Comparison of ENCODE assay signal across 20 cellular contexts in the genomic region with DNA sequence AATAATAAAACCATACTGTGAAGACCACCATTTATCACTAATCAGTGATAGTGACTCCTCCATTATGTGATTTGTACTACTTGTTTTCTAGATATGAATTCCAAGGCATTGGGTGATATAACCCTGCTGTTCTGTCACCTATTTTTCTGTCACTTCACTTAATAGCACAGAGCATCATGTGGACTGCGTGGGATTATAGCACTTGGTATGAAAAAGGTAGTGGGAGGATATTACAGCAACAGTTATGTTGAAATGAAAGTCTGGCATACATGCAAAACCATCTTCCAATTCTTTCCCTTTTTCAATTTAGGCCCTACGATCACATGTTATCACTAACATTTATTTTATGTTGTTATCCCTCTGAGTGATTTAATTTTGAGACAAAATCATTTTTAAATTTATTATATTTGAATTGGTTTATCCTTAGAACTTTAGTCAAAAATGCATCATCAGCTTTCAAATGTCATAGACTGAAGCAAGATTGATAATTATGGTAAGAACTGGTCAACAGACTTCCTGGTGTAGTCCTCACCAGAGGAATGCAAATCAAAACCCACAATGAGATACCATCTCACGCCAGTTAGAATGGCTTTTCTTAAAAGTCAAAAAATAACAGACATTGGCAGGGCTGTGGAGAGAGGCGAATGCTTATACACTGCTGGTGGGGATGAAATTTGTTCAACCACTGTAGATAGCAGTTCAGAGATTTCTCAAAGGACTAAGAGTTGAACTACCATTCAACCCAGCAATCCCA.
DNase-seq lines count a peak whose midpoint lies in the region; ATAC-seq and TF ChIP-seq lines count a peak whose summit lies in the region.
"Had no signal": no experiment of that assay in that cellular context is flagged by ENCODE, and none has a peak within 500 bp of the region (broad histone marks: within the 10 kb centered on the region; RNA-seq: fewer than 3 reads in every experiment).

No MANE protein-coding gene starts in this region.

- H3K36me3 Mint-ChIP-seq in Caco-2 (ENCODE audit: insufficient read depth, unreplicated experiment): no peaks in the 10 kb centered on the region
- H3K36me3 Mint-ChIP-seq in activated CD4-positive, alpha-beta T cell treated with anti-CD3 and anti-CD28 coated beads, Interleukin-2, amount 10 ng/mL, durations not matched to agents 24 days and 14 days (ENCODE audit: low read depth): no peaks in the 10 kb centered on the region
- H3K36me3 Mint-ChIP-seq: T-cell had no signal

- no peak overlapping the region for H3K4me3 Mint-ChIP-seq in Caco-2 (ENCODE audit: unreplicated experiment)
- H3K4me3 Mint-ChIP-seq in activated CD4-positive, alpha-beta T cell treated with anti-CD3 and anti-CD28 coated beads, Interleukin-2, amount 10 ng/mL, durations not matched to agents 24 days and 14 days: no peak overlapping the region
- H3K4me3 Mint-ChIP-seq: T-cell had no signal

- POLR2A ChIA-PET in A673 (lab: Charles Lee; ENCODE audit: low non-redundant PET): interaction anchor here (0.6 kb wide), 1 partner anchor 242 kb away, joined by 3 read pairs; no protein-coding TSS in a partner anchor
- POLR2A ChIA-PET in Caco-2 (lab: Charles Lee): no interaction called here
- POLR2A ChIA-PET in PC-9 (lab: Charles Lee; ENCODE audit: unreplicated experiment): no interaction called here

- TF ChIP-seq POLR2A in breast epithelium (IDR thresholded peaks at IDR 0.05): no peak

- peaks cover 81% of the 10 kb centered on the region for H3K4me1 ChIP-seq in A673 (ENCODE audit: insufficient read depth, low read length, poor library complexity, severe bottlenecking)
- H3K4me1 ChIP-seq in Caco-2: peaks cover 31% of the 10 kb centered on the region
- H3K4me1 ChIP-seq in PC-9 (replicated peaks; ENCODE audit: insufficient read depth): peaks cover 89% of the 10 kb centered on the region
- peaks cover 0 to 13% of the 10 kb centered on the region in 2 donors for H3K4me1 ChIP-seq in breast epithelium
- H3K4me1 ChIP-seq: SJCRH30 had no signal

- H3K9me3 Mint-ChIP-seq in Caco-2 (ENCODE audit: unreplicated experiment): peaks cover 6% of the 10 kb centered on the region
- no peaks in the 10 kb centered on the region for H3K9me3 Mint-ChIP-seq in activated CD4-positive, alpha-beta T cell treated with anti-CD3 and anti-CD28 coated beads, Interleukin-2, amount 10 ng/mL, durations not matched to agents 24 days and 14 days
- H3K9me3 Mint-ChIP-seq: T-cell had no signal

- no peak for ATAC-seq in GM18520 (IDR thresholded peaks at IDR 0.05; ENCODE audit: unreplicated experiment)
- ATAC-seq: A549, HCT116, PC-3, T-cell had no signal

- no peak overlapping the region for H3K4me2 ChIP-seq in PC-9
- H3K4me2 ChIP-seq: A549 had no signal

- no peak for TF ChIP-seq CTCF in A673 (conservative IDR thresholded peaks at IDR 0.05; ENCODE audit: low read depth, low read length)
- no peak for TF ChIP-seq CTCF in Caco-2 (IDR thresholded peaks at IDR 0.05; ENCODE audit: insufficient read depth in 1 of 2, low read depth in 1 of 2, low read length in 1 of 2, severe bottlenecking in 1 of 2, unreplicated experiment in 1 of 2)
- TF ChIP-seq CTCF in PC-9 (conservative IDR thresholded peaks at IDR 0.05): no peak
- TF ChIP-seq CTCF in breast epithelium (IDR thresholded peaks at IDR 0.05): no peak

- H3K4me3 ChIP-seq in A673 (ENCODE audit: low read depth, low read length, poor library complexity, severe bottlenecking) (no peak overlapping the region), Caco-2 (ENCODE audit: low read depth, low read length) (no peak overlapping the region), PC-9 (0 out of 2 replicates have a peak overlapping the region, but pooled peaks have one; percentile 11), breast epithelium (no peak overlapping the region)
- H3K4me3 ChIP-seq: A549, SJCRH30 had no signal

- TSS peak; percentile 93 for BruUV-seq in A673 (replicated peaks; lab: Mats Ljungman, UMichigan)
- no TSS peak for BruUV-seq in Caco-2 (replicated peaks; lab: Mats Ljungman, UMichigan)
- BruUV-seq in PC-9 (replicated peaks; lab: Mats Ljungman, UMichigan): no TSS peak

- H3K36me3 ChIP-seq in A673 (ENCODE audit: insufficient read depth, low read length, poor library complexity, severe bottlenecking) (no peaks in the 10 kb centered on the region), Caco-2 (ENCODE audit: control insufficient read depth, insufficient read depth, low read length) (no peaks in the 10 kb centered on the region), PC-9 (ENCODE audit: low read depth) (peaks cover 7% of the 10 kb centered on the region; the same call in 1 of the 2 replicates), breast epithelium (no peaks in the 10 kb centered on the region)
- H3K36me3 ChIP-seq: SJCRH30 had no signal

- H3K27ac ChIP-seq in A673 (ENCODE audit: low read depth, low read length, poor library complexity, severe bottlenecking): peak overlapping the region; percentile 92
- H3K27ac ChIP-seq in PC-9: no peak overlapping the region
- H3K27ac ChIP-seq in breast epithelium: peak overlapping the region; percentile 29 to 33
- H3K27ac ChIP-seq: A549, SJCRH30 had no signal

- H3F3A ChIP-seq in PC-9 (ENCODE audit: insufficient read depth, low read depth): peaks cover 61% of the 10 kb centered on the region

- H3K9me3 ChIP-seq in A673 (ENCODE audit: low read depth, low read length, poor library complexity, severe bottlenecking) (no peaks in the 10 kb centered on the region), Caco-2 (no peaks in the 10 kb centered on the region), PC-9 (ENCODE audit: insufficient read depth, low read depth) (peaks cover 7% of the 10 kb centered on the region; the same call in 1 of the 2 replicates), breast epithelium (no peaks in the 10 kb centered on the region)
- H3K9me3 ChIP-seq: A549, SJCRH30 had no signal

- no peaks in the 10 kb centered on the region for H4K20me1 ChIP-seq in PC-9 (ENCODE audit: insufficient read depth)

- peak overlapping the region; percentile 29 for H3K27ac Mint-ChIP-seq in Caco-2 (ENCODE audit: unreplicated experiment)
- no peak overlapping the region for H3K27ac Mint-ChIP-seq in activated CD4-positive, alpha-beta T cell treated with anti-CD3 and anti-CD28 coated beads, Interleukin-2, amount 10 ng/mL, durations not matched to agents 24 days and 14 days
- H3K27ac Mint-ChIP-seq: T-cell had no signal

- H3K79me2 ChIP-seq in PC-9 (ENCODE audit: low read depth): no peaks in the 10 kb centered on the region

- H3K27me3 Mint-ChIP-seq in Caco-2 (ENCODE audit: insufficient read depth, unreplicated experiment): no peaks in the 10 kb centered on the region
- no peaks in the 10 kb centered on the region for H3K27me3 Mint-ChIP-seq in activated CD4-positive, alpha-beta T cell treated with anti-CD3 and anti-CD28 coated beads, Interleukin-2, amount 10 ng/mL, durations not matched to agents 24 days and 14 days

- DNase-seq in A673 (ENCODE audit: low spot score) (peak; percentile 45), Caco-2 (no peak), PC-9 (no peak), breast epithelium (ENCODE audit: low spot score in 2 of 2) (no peak), midbrain (lab: John Stamatoyannopoulos, UW) (no peak)
- no peak for DNase-seq in activated CD4-positive, alpha-beta T cell treated with anti-CD3 and anti-CD28 coated beads, Interleukin-2, amount 10 ng/mL, durations not matched to agents 24 days and 14 days
- no peak for DNase-seq in stimulated activated CD8-positive, alpha-beta memory T cell treated with anti-CD3 and anti-CD28 coated beads, Interleukin-4, amount 100 ng/mL, for 48 hours
- DNase-seq: C1 segment of cervical spinal cord, DMS 273 treated with DMSO at 0.1 percent for 48 hours, DND-41, GOT3, IMR-90, NCI-H1694 treated with DMSO at 0.1 percent for 48 hours, NCI-H2227 treated with DMSO at 0.1 percent for 48 hours, PC-3, SJCRH30, T-cell had no signal

- no peak overlapping the region for H2AFZ ChIP-seq in PC-9

- CTCF ChIA-PET in A673 (lab: Charles Lee) (no interaction called here), Caco-2 (lab: Charles Lee) (no interaction called here), PC-9 (lab: Charles Lee) (no interaction called here)

- intact Hi-C loops in A673 (cut with micrococcal nuclease; ENCODE audit: unreplicated experiment) (no loop called here), Caco-2 (cut with micrococcal nuclease; ENCODE audit: unreplicated experiment) (loop anchor here (5.0 kb wide), 1 partner anchor 47 kb away; no protein-coding TSS in a partner anchor), PC-9 (cut with micrococcal nuclease; ENCODE audit: unreplicated experiment) (no loop called here), breast epithelium (cut with DNase I; ENCODE audit: low total_unique reads) (no loop called here)
- intact Hi-C loops in activated CD4-positive, alpha-beta T cell treated with anti-CD3 and anti-CD28 coated beads, Interleukin-2, amount 10 ng/mL, durations not matched to agents 24 days and 14 days (cut with micrococcal nuclease): no loop called here

- H3K4me1 Mint-ChIP-seq in Caco-2 (ENCODE audit: low read depth, unreplicated experiment): peaks cover 43% of the 10 kb centered on the region
- H3K4me1 Mint-ChIP-seq in activated CD4-positive, alpha-beta T cell treated with anti-CD3 and anti-CD28 coated beads, Interleukin-2, amount 10 ng/mL, durations not matched to agents 24 days and 14 days: no peaks in the 10 kb centered on the region

- no peaks in the 10 kb centered on the region for H3K9me2 ChIP-seq in PC-9 (ENCODE audit: insufficient read depth)

- H3K27me3 ChIP-seq in A673 (replicated peaks; ENCODE audit: insufficient read depth, low read depth, low read length, poor library complexity) (no peaks in the 10 kb centered on the region), Caco-2 (replicated peaks; ENCODE audit: control insufficient read depth, insufficient read depth, low read length) (no peaks in the 10 kb centered on the region), PC-9 (ENCODE audit: insufficient read depth, low read depth) (no peaks in the 10 kb centered on the region), breast epithelium (no peaks in the 10 kb centered on the region)
- H3K27me3 ChIP-seq: SJCRH30 had no signal
